ENCODE assay signal across 9 cellular contexts in the genomic region with DNA sequence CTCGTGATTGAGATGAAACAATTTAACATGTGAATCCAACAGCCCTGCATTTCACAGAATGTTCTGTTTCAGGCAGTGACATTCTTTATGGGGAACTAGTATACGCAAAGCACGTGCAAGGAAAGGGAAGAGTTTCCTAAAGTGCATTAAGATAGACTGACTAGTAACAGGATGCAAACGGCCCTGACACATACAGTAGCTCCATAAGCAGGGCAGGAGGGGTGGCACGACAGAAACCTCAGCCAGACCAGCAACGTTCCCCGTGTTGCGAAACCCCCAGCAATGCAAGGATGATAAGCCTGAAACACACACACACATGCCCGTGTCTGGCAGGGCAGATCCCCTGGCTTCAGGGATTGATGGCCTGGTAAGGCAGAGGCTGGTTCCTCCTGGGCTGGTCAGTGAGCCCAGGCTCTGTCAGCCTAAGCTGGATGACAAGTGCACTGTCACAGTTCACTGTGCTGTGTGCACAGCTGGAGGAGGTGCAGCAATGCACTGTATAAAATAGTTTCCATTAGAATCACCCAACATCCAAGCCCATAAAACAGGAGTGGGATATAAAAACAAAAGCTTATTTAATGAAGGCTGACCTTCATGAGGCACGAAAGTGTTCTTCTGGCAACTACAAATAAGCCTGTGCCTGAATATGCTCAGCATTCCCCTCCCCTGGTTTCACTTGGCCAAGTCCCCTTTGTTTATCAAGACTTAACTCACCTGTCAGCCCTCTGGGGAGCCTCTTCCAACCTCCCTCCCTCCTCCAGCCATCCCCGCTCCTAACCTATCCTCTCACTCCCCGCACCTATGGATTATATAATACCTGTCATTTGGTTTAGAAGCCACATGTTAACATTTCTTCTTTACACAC.
DNase-seq lines count a peak whose midpoint lies in the region; ATAC-seq and TF ChIP-seq lines count a peak whose summit lies in the region.
"Had no signal": no experiment of that assay in that cellular context is flagged by ENCODE, and none has a peak within 500 bp of the region (broad histone marks: within the 10 kb centered on the region; RNA-seq: fewer than 3 reads in every experiment).

No MANE protein-coding gene starts in this region.

- no peak overlapping the region for H3K27ac ChIP-seq in A673 (ENCODE audit: low read depth, low read length, poor library complexity, severe bottlenecking)

- no peaks in the 10 kb centered on the region for H3K9me3 ChIP-seq in T-helper 17 cell (ENCODE audit: control insufficient read depth, low read length, poor library complexity, severe bottlenecking)
- H3K9me3 ChIP-seq in A673 (ENCODE audit: low read depth, low read length, poor library complexity, severe bottlenecking) = no peaks in the 10 kb centered on the region

- ATAC-seq in T-helper 17 cell (no peak), left cardiac atrium (peak; percentile 46 to 55)
- ATAC-seq in stimulated activated naive B cell treated with anti-CD40 and anti-IgM and Interleukin-4, amounts not matched to agents 10 μg/mL and 1 μg/mL and 100 μg/mL, for 72 hours (replicated peaks) = no peak

- H3K4me1 ChIP-seq in A673 (ENCODE audit: insufficient read depth, low read length, poor library complexity, severe bottlenecking) = peaks cover 44% of the 10 kb centered on the region

- no peaks in the 10 kb centered on the region for H3K27me3 ChIP-seq in A673 (replicated peaks; ENCODE audit: insufficient read depth, low read depth, low read length, poor library complexity)

- H3K27me3 Mint-ChIP-seq in T-helper 17 cell = no peaks in the 10 kb centered on the region
- no peaks in the 10 kb centered on the region for H3K27me3 Mint-ChIP-seq in stimulated activated naive B cell treated with anti-CD40 and anti-IgM and Interleukin-4, amounts not matched to agents 10 μg/mL and 1 μg/mL and 100 μg/mL, for 72 hours
- H3K27me3 Mint-ChIP-seq: naive B cell had no signal

- POLR2A ChIA-PET in A673 (lab: Charles Lee; ENCODE audit: low non-redundant PET) = no interaction called here

- peaks cover 35% of the 10 kb centered on the region for H3K4me1 Mint-ChIP-seq in T-helper 17 cell
- H3K4me1 Mint-ChIP-seq in stimulated activated naive B cell treated with anti-CD40 and anti-IgM and Interleukin-4, amounts not matched to agents 10 μg/mL and 1 μg/mL and 100 μg/mL, for 72 hours = peaks cover 35 to 62% of the 10 kb centered on the region in 2 donors

- peak overlapping the region; percentile 80 for H3K27ac Mint-ChIP-seq in T-helper 17 cell
- peak overlapping the region; percentile 9 for H3K27ac Mint-ChIP-seq in stimulated activated naive B cell treated with anti-CD40 and anti-IgM and Interleukin-4, amounts not matched to agents 10 μg/mL and 1 μg/mL and 100 μg/mL, for 72 hours

- CTCF ChIA-PET in A673 (lab: Charles Lee) = no interaction called here

- H3K36me3 ChIP-seq in A673 (ENCODE audit: insufficient read depth, low read length, poor library complexity, severe bottlenecking) = no peaks in the 10 kb centered on the region

- intact Hi-C loops in left cardiac atrium (cut with DNase I) = loop anchor here in 1 of 2 donors (5.0 kb wide), 1 partner anchor 70 kb away; no protein-coding TSS in a partner anchor
- intact Hi-C loops in A673 (cut with micrococcal nuclease; ENCODE audit: unreplicated experiment) = no loop called here

- BruUV-seq in A673 (replicated peaks; lab: Mats Ljungman, UMichigan) = no TSS peak

- H3K4me3 ChIP-seq in A673 (ENCODE audit: low read depth, low read length, poor library complexity, severe bottlenecking) = no peak overlapping the region

- DNase-seq in DMS79 treated with DMSO at 0.1 percent for 48 hours (lab: John Stamatoyannopoulos, UW) (peak; percentile 36), DMS79 (lab: John Stamatoyannopoulos, UW) (no peak), T-helper 17 cell (no peak), left cardiac atrium (peak; percentile 41), NCI-H187 treated with DMSO at 0.1 percent for 48 hours (lab: John Stamatoyannopoulos, UW) (no peak), A673 (ENCODE audit: low spot score) (no peak)
- DNase-seq in stimulated activated naive B cell treated with anti-CD40 and anti-IgM and Interleukin-4, amounts not matched to agents 10 μg/mL and 1 μg/mL and 100 μg/mL, for 72 hours = no peak
- DNase-seq in activated CD4-positive, CD25-positive, alpha-beta regulatory T cell (lab: John Stamatoyannopoulos, UW) = no peak
- DNase-seq: naive B cell had no signal

- no peaks in the 10 kb centered on the region for H3K9me3 Mint-ChIP-seq in stimulated activated naive B cell treated with anti-CD40 and anti-IgM and Interleukin-4, amounts not matched to agents 10 μg/mL and 1 μg/mL and 100 μg/mL, for 72 hours
- H3K9me3 Mint-ChIP-seq: naive B cell had no signal

- H3K36me3 Mint-ChIP-seq in T-helper 17 cell (ENCODE audit: low read depth) = peaks cover 5% of the 10 kb centered on the region
- H3K36me3 Mint-ChIP-seq in stimulated activated naive B cell treated with anti-CD40 and anti-IgM and Interleukin-4, amounts not matched to agents 10 μg/mL and 1 μg/mL and 100 μg/mL, for 72 hours = peaks cover 12 to 14% of the 10 kb centered on the region in 2 donors

- no peak for TF ChIP-seq CTCF in A673 (conservative IDR thresholded peaks at IDR 0.05; ENCODE audit: low read depth, low read length)

- H3K4me3 Mint-ChIP-seq in T-helper 17 cell = peak overlapping the region; percentile 71
- no peak overlapping the region for H3K4me3 Mint-ChIP-seq in stimulated activated naive B cell treated with anti-CD40 and anti-IgM and Interleukin-4, amounts not matched to agents 10 μg/mL and 1 μg/mL and 100 μg/mL, for 72 hours

Comparison
In these comparisons a context has a peak if more than half of its experiments do, and no peak if none do; other contexts are left out.
1. DNase-seq: peak in DMS79 treated with DMSO at 0.1 percent for 48 hours (single experiment) and left cardiac atrium (single experiment); none in DMS79 (single experiment), T-helper 17 cell (0 of 3), stimulated activated naive B cell treated with anti-CD40 and anti-IgM and Interleukin-4, amounts not matched to agents 10 μg/mL and 1 μg/mL and 100 μg/mL, for 72 hours (single experiment), NCI-H187 treated with DMSO at 0.1 percent for 48 hours (single experiment), activated CD4-positive, CD25-positive, alpha-beta regulatory T cell (0 of 4) and A673 (single experiment).
2. ATAC-seq: peak in left cardiac atrium (2 of 2); none in T-helper 17 cell (single experiment) and stimulated activated naive B cell treated with anti-CD40 and anti-IgM and Interleukin-4, amounts not matched to agents 10 μg/mL and 1 μg/mL and 100 μg/mL, for 72 hours (0 of 2).